In genomic region chr11:65008016-65008415, GRCh38 we compare ENCODE assay signal across 1 cellular context.
TF ChIP-seq lines count a peak whose summit lies in the region.

No MANE protein-coding gene starts in this region.

TF ChIP-seq in GM12878, 131 proteins besides CTCF, POLR2A, EP300 and RAD21:
- TF ChIP-seq MYB (IDR thresholded peaks at IDR 0.05; ENCODE audit: borderline replicate concordance, low read depth, low read length) (no peak), ATF7 (IDR thresholded peaks at IDR 0.05; ENCODE audit: low read depth) (no peak), SMC3 (IDR thresholded peaks at IDR 0.05; ENCODE audit: borderline replicate concordance, low read length) (no peak), FOXM1 (IDR thresholded peaks at IDR 0.05; ENCODE audit: low read depth, low read length) (no peak), ZBTB40 (IDR thresholded peaks at IDR 0.05; ENCODE audit: borderline replicate concordance) (no peak), PML (IDR thresholded peaks at IDR 0.05; ENCODE audit: low read length) (no peak), ZNF592 (IDR thresholded peaks at IDR 0.05) (no peak), REST (IDR thresholded peaks at IDR 0.05; ENCODE audit: low read depth, low read length) (no peak), ZZZ3 (IDR thresholded peaks at IDR 0.05; ENCODE audit: control insufficient read depth, insufficient read length, low read depth) (no peak), ETV6 (conservative IDR thresholded peaks at IDR 0.05 in 1 of 2, IDR thresholded peaks at IDR 0.05 in 1 of 2; ENCODE audit: borderline replicate concordance in 1 of 2, low read depth in 1 of 2) (no peak), MTA2 (IDR thresholded peaks at IDR 0.05; ENCODE audit: low read depth) (no peak), RELA (IDR thresholded peaks at IDR 0.05; ENCODE audit: borderline replicate concordance, partially characterized antibody) (no peak), IKZF1 (conservative IDR thresholded peaks at IDR 0.05) (no peak), ZNF274 (IDR thresholded peaks at IDR 0.05; ENCODE audit: insufficient read depth, insufficient read length) (no peak)
- TF ChIP-seq, protein P1, sequence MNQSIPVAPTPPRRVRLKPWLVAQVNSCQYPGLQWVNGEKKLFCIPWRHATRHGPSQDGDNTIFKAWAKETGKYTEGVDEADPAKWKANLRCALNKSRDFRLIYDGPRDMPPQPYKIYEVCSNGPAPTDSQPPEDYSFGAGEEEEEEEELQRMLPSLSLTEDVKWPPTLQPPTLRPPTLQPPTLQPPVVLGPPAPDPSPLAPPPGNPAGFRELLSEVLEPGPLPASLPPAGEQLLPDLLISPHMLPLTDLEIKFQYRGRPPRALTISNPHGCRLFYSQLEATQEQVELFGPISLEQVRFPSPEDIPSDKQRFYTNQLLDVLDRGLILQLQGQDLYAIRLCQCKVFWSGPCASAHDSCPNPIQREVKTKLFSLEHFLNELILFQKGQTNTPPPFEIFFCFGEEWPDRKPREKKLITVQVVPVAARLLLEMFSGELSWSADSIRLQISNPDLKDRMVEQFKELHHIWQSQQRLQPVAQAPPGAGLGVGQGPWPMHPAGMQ (IDR thresholded peaks at IDR 0.05; ENCODE audit: borderline replicate concordance) = no peak
- TF ChIP-seq, protein P2, sequence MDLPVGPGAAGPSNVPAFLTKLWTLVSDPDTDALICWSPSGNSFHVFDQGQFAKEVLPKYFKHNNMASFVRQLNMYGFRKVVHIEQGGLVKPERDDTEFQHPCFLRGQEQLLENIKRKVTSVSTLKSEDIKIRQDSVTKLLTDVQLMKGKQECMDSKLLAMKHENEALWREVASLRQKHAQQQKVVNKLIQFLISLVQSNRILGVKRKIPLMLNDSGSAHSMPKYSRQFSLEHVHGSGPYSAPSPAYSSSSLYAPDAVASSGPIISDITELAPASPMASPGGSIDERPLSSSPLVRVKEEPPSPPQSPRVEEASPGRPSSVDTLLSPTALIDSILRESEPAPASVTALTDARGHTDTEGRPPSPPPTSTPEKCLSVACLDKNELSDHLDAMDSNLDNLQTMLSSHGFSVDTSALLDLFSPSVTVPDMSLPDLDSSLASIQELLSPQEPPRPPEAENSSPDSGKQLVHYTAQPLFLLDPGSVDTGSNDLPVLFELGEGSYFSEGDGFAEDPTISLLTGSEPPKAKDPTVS (IDR thresholded peaks at IDR 0.05; ENCODE audit: low read depth, low read length) = no peak
